1 cellular context compared by ENCODE assay signal in the genomic region with DNA sequence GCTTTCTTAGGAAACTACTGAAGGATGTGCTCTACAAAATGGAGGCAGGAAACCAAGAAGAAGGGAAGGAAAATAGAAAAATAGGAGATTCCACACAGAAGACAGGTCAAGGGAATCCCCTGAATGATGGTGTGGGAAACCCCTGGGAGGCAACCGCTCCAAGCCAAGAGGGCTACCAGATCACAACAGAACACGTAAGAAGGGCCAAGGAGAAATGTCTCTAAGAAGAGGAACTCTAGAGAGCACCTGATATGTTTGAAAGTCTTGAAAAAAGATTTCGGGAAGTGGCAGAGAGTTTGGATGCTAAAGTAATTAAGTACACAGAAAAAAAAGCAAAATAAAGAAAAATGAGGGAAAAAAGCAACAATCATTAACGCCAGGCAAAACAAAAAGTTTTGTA.
TF ChIP-seq lines count a peak whose summit lies in the region.

No MANE protein-coding gene starts in this region.

TF ChIP-seq in IMR-90, 13 proteins besides CTCF, POLR2A, EP300 and RAD21:
- TF ChIP-seq MXI1 (IDR thresholded peaks at IDR 0.05; ENCODE audit: borderline replicate concordance, low read depth, low read length) (no peak), CHD1 (IDR thresholded peaks at IDR 0.05; ENCODE audit: low read depth, low read length) (no peak), MAZ (IDR thresholded peaks at IDR 0.05; ENCODE audit: borderline replicate concordance, low read depth, low read length) (no peak)
